In genomic region chr2:190460533-190460932, GRCh38 we compare ENCODE assay signal across 22 cellular contexts. TPM values are rescaled to one million over a fixed set of nuclear protein-coding genes. Genes with fewer than 3 reads are reported as not detected.
DNase-seq lines count a peak whose midpoint lies in the region; ATAC-seq and TF ChIP-seq lines count a peak whose summit lies in the region.
"Had no signal": no experiment of that assay in that cellular context is flagged by ENCODE, and none has a peak within 500 bp of the region (broad histone marks: within the 10 kb centered on the region; RNA-seq: fewer than 3 reads in every experiment).

No MANE protein-coding gene starts in this region.

- no peak overlapping the region for H4K8ac ChIP-seq in neuronal stem cell (ENCODE audit: low read depth, low read length)

- TF ChIP-seq CTCF in MCF 10A (IDR thresholded peaks at IDR 0.05; ENCODE audit: unreplicated experiment) (no peak), breast epithelium (IDR thresholded peaks at IDR 0.05) (no peak), vagina (IDR thresholded peaks at IDR 0.05) (no peak)

- TF ChIP-seq POLR2A in breast epithelium (IDR thresholded peaks at IDR 0.05) (no peak), vagina (IDR thresholded peaks at IDR 0.05) (no peak)

- H3K4me2 ChIP-seq in neuronal stem cell (ENCODE audit: insufficient read depth, low read length, poor library complexity, severe bottlenecking): no peak overlapping the region
- H3K4me2 ChIP-seq: A549 had no signal

- no peak overlapping the region for H3K4me3 ChIP-seq in breast epithelium
- no peak overlapping the region for H3K4me3 ChIP-seq in neuronal stem cell (ENCODE audit: low read length in 2 of 2)
- H3K4me3 ChIP-seq in vagina: no peak overlapping the region
- H3K4me3 ChIP-seq: A549, GM23248, HAP-1 had no signal

- H2BK12ac ChIP-seq in neuronal stem cell (ENCODE audit: low read length): no peak overlapping the region

- no peak overlapping the region for H4K91ac ChIP-seq in neuronal stem cell (ENCODE audit: low read depth, low read length, poor library complexity)

- no peak overlapping the region for H3K4ac ChIP-seq in neuronal stem cell (ENCODE audit: low read length)

- H3K9ac ChIP-seq in neuronal stem cell (ENCODE audit: low read depth, low read length, poor library complexity): no peak overlapping the region
- H3K9ac ChIP-seq: GM23248 had no signal

- H3K4me3 Mint-ChIP-seq in MCF 10A (ENCODE audit: unreplicated experiment) (no peak overlapping the region), T-helper 17 cell (no peak overlapping the region)

- H3K36me3 Mint-ChIP-seq in MCF 10A (ENCODE audit: insufficient read depth, unreplicated experiment) (peaks cover 26% of the 10 kb centered on the region), T-helper 17 cell (ENCODE audit: low read depth) (peaks cover 8% of the 10 kb centered on the region)

- POLR2A ChIA-PET in MCF 10A (lab: Yijun Ruan, JAX): no interaction called here

- H3K27ac Mint-ChIP-seq in MCF 10A (ENCODE audit: low read depth, unreplicated experiment) (peak overlapping the region; percentile 20), T-helper 17 cell (peak overlapping the region; percentile 32)

- peak overlapping the region; percentile 56 for H3K23ac ChIP-seq in neuronal stem cell (ENCODE audit: low read depth, low read length, poor library complexity)

- H3K4me1 Mint-ChIP-seq in MCF 10A (ENCODE audit: insufficient read depth, unreplicated experiment) (peaks cover 7% of the 10 kb centered on the region), T-helper 17 cell (peaks cover 46% of the 10 kb centered on the region)

- H2AK5ac ChIP-seq in neuronal stem cell (ENCODE audit: low read depth, low read length): no peak overlapping the region

- H3K79me1 ChIP-seq in neuronal stem cell (ENCODE audit: low read depth, low read length): no peaks in the 10 kb centered on the region

- no peak overlapping the region for H3K18ac ChIP-seq in neuronal stem cell (ENCODE audit: low read length)

- no peak overlapping the region for H3K14ac ChIP-seq in neuronal stem cell (ENCODE audit: low read length)

- no peak overlapping the region for H2AFZ ChIP-seq in neuronal stem cell (ENCODE audit: low read length)
- H2AFZ ChIP-seq: GM23248 had no signal

- H3K4me1 ChIP-seq in breast epithelium (no peaks in the 10 kb centered on the region), neuronal stem cell (ENCODE audit: control insufficient read depth in 2 of 2, insufficient read depth in 1 of 2, low read depth in 1 of 2, low read length in 2 of 2) (peaks cover 0 to 2% of the 10 kb centered on the region in 2 donors), vagina (peaks cover 5% of the 10 kb centered on the region)
- H3K4me1 ChIP-seq: A549, HAP-1 had no signal

- WGBS in neuronal stem cell (ENCODE audit: extremely low coverage in 2 of 2, insufficient read length in 2 of 2, insufficient replicate concordance in 1 of 2), 2 donors: no CpG with 5 or more reads among the region's 4 CpGs

- H3K9me3 ChIP-seq in breast epithelium (no peaks in the 10 kb centered on the region), T-helper 17 cell (ENCODE audit: control insufficient read depth, low read length, poor library complexity, severe bottlenecking) (no peaks in the 10 kb centered on the region), neuronal stem cell (replicated peaks in 1 of 2; ENCODE audit: control insufficient read depth in 2 of 2, insufficient read depth in 1 of 2, low read depth in 1 of 2, low read length in 2 of 2) (no peaks in the 10 kb centered on the region), vagina (no peaks in the 10 kb centered on the region)
- H3K9me3 ChIP-seq: A549, HAP-1 had no signal

- no peak overlapping the region for H2BK15ac ChIP-seq in neuronal stem cell (ENCODE audit: low read length)

- no peak for ATAC-seq in T-helper 17 cell
- ATAC-seq: A549 had no signal

- H3K36me3 ChIP-seq in breast epithelium (no peaks in the 10 kb centered on the region), neuronal stem cell (replicated peaks in 1 of 2; ENCODE audit: control insufficient read depth in 2 of 2, insufficient read depth in 2 of 2, low read length in 2 of 2) (no peaks in the 10 kb centered on the region), vagina (peaks cover 0 to 6% of the 10 kb centered on the region in 2 donors)
- H3K36me3 ChIP-seq: HAP-1 had no signal

- H3K27ac ChIP-seq in breast epithelium: peak overlapping the region in 1 of 2 donors; percentile 2
- no peak overlapping the region for H3K27ac ChIP-seq in neuronal stem cell (replicated peaks; ENCODE audit: low read length)
- no peak overlapping the region for H3K27ac ChIP-seq in vagina
- H3K27ac ChIP-seq: 22Rv1, A549, C4-2B, GM23248, HL-60 had no signal

- CTCF ChIA-PET in MCF 10A (lab: Yijun Ruan, JAX): interaction anchor here (0.9 to 1.0 kb wide), 2 partner anchors 10 to 12 kb away, joined by 3 to 5 read pairs; no protein-coding TSS in a partner anchor

- no peaks in the 10 kb centered on the region for H3K27me3 ChIP-seq in breast epithelium
- no peaks in the 10 kb centered on the region for H3K27me3 ChIP-seq in neuronal stem cell (ENCODE audit: control insufficient read depth in 3 of 3, insufficient read depth in 3 of 3, low read depth in 1 of 3, low read length in 3 of 3)
- H3K27me3 ChIP-seq in vagina: no peaks in the 10 kb centered on the region

- DNase-seq in MCF 10A (ENCODE audit: unreplicated experiment): no peak
- no peak for DNase-seq in breast epithelium (ENCODE audit: low spot score in 2 of 2)
- DNase-seq in T-helper 17 cell: no peak
- no peak for DNase-seq in neuronal stem cell (ENCODE audit: low spot score)
- DNase-seq in NCI-H526 (lab: John Stamatoyannopoulos, UW): no peak
- no peak for DNase-seq in NK-92 treated with Interleukin-12 subunit alpha and Interleukin-12 subunit beta, amount 100 ng/mL, for 24 hours (lab: John Stamatoyannopoulos, UW)
- no peak for DNase-seq in vagina (ENCODE audit: extremely low spot score in 2 of 2)
- DNase-seq: AML-193; CD8-positive, alpha-beta memory T cell; COR-L47; DMS 273 treated with DMSO at 0.1 percent for 48 hours; DMS53; DND-41; EL; GM23248; IMR-90; KBM-7 had no signal

- H2BK120ac ChIP-seq in neuronal stem cell (ENCODE audit: low read depth, low read length): no peak overlapping the region

- intact Hi-C loops in MCF 10A (cut with micrococcal nuclease) (no loop called here), breast epithelium (cut with DNase I; ENCODE audit: low total_unique reads) (no loop called here), vagina (cut with DNase I) (no loop called here)

- H3K9me3 Mint-ChIP-seq in MCF 10A (ENCODE audit: unreplicated experiment): no peaks in the 10 kb centered on the region
- H3K9me3 Mint-ChIP-seq: CD8-positive, alpha-beta memory T cell had no signal

- no TSS peak for BruUV-seq in MCF 10A (replicated peaks; lab: Mats Ljungman, UMichigan)

- H3K27me3 Mint-ChIP-seq in MCF 10A (ENCODE audit: insufficient read depth, unreplicated experiment) (no peaks in the 10 kb centered on the region), T-helper 17 cell (no peaks in the 10 kb centered on the region)
- H3K27me3 Mint-ChIP-seq: CD8-positive, alpha-beta memory T cell had no signal

- H2BK5ac ChIP-seq in neuronal stem cell (ENCODE audit: low read length): no peak overlapping the region

RNA-seq across cellular contexts. Expression of gene MFSD6, which starts 52.4 kb away (rescaled TPM):
- total RNA-seq in MCF 10A (2022) (19.7 and 29.0 TPM in 2 replicates), breast epithelium (100 to 1,000 TPM in 1 of 3 donors, 10 to 100 TPM in 2; 52.0 to 180 (median 92.4) TPM), T-helper 17 cell (10 to 100 TPM; 36.2 to 55.6 TPM), vagina (84.7 TPM)
- polyA plus RNA-seq in neuronal stem cell (2013, experiment 1 of 2): 0.77 TPM
- polyA plus RNA-seq in neuronal stem cell (2013, experiment 2 of 2): 0.62 TPM
